1 cellular context compared by ENCODE assay signal in the genomic region with DNA sequence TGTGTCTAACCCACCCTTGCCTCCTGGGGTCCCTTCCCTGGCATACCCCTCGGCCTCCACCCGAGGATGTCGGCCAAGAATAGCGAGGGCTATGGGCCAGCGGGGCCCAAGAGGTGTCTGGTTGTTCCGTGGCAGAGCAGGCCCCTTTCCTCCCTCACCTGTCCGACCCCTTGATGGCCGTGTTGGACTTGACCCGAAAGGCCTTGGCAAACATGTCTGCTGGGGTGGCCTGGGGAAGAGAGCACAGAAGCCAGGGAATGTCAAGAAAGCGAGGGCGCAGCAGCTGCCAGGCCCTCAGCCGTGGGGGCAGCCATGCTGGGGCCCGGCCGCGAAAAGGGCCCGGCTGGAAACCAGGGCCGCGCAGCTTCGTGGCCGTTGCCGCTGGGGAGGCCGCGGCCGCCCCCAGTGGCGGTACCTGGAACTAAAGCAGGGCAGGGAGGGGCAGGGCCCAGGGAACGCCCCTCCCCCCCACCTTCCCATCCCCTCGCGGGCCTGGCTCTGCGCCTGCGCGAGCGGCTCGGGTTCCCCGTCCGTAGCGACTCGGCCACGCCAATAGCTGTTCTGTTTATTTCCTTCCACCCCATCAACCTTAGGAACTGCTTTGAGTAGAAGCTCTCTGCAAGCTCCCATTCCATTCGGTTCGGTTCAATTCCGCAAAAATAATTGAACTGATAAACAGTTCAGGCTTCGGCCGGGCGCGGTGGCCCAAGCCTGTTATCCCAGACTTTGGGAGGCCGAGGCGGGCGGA.
A peak's percentile ranks its signal among the peaks of the same experiment; 100 is the strongest.
TF ChIP-seq lines count a peak whose summit lies in the region.

A gene with protein sequence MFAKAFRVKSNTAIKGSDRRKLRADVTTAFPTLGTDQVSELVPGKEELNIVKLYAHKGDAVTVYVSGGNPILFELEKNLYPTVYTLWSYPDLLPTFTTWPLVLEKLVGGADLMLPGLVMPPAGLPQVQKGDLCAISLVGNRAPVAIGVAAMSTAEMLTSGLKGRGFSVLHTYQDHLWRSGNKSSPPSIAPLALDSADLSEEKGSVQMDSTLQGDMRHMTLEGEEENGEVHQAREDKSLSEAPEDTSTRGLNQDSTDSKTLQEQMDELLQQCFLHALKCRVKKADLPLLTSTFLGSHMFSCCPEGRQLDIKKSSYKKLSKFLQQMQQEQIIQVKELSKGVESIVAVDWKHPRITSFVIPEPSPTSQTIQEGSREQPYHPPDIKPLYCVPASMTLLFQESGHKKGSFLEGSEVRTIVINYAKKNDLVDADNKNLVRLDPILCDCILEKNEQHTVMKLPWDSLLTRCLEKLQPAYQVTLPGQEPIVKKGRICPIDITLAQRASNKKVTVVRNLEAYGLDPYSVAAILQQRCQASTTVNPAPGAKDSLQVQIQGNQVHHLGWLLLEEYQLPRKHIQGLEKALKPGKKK (minus strand): TSS at position 337 of the 748 bp plus-strand sequence. CDS start 123 bp downstream, at position 214.

TF ChIP-seq in Ishikawa, 13 proteins besides CTCF, POLR2A, EP300 and RAD21 (continued from another document):
- TF ChIP-seq, protein P1, sequence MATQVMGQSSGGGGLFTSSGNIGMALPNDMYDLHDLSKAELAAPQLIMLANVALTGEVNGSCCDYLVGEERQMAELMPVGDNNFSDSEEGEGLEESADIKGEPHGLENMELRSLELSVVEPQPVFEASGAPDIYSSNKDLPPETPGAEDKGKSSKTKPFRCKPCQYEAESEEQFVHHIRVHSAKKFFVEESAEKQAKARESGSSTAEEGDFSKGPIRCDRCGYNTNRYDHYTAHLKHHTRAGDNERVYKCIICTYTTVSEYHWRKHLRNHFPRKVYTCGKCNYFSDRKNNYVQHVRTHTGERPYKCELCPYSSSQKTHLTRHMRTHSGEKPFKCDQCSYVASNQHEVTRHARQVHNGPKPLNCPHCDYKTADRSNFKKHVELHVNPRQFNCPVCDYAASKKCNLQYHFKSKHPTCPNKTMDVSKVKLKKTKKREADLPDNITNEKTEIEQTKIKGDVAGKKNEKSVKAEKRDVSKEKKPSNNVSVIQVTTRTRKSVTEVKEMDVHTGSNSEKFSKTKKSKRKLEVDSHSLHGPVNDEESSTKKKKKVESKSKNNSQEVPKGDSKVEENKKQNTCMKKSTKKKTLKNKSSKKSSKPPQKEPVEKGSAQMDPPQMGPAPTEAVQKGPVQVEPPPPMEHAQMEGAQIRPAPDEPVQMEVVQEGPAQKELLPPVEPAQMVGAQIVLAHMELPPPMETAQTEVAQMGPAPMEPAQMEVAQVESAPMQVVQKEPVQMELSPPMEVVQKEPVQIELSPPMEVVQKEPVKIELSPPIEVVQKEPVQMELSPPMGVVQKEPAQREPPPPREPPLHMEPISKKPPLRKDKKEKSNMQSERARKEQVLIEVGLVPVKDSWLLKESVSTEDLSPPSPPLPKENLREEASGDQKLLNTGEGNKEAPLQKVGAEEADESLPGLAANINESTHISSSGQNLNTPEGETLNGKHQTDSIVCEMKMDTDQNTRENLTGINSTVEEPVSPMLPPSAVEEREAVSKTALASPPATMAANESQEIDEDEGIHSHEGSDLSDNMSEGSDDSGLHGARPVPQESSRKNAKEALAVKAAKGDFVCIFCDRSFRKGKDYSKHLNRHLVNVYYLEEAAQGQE (IDR thresholded peaks at IDR 0.05; ENCODE audit: low read depth), result peak; percentile 13; the same call in 1 of the 2 replicates
- no peak for TF ChIP-seq CEBPB (IDR thresholded peaks at IDR 0.05)
- peak; percentile 89 for TF ChIP-seq TCF12 (IDR thresholded peaks at IDR 0.05; ENCODE audit: low read depth)
- TF ChIP-seq ZBTB7A (IDR thresholded peaks at IDR 0.05; ENCODE audit: low read depth), result no peak
- TF ChIP-seq FOXM1 (IDR thresholded peaks at IDR 0.05; ENCODE audit: borderline replicate concordance, low read depth), result no peak
- TF ChIP-seq NFIC (IDR thresholded peaks at IDR 0.05), result peak; percentile 66
- peak; percentile 100 for TF ChIP-seq YY1 (IDR thresholded peaks at IDR 0.05; ENCODE audit: low read depth)
- peak; percentile 99 for TF ChIP-seq TAF1 (IDR thresholded peaks at IDR 0.05; ENCODE audit: low read depth)
- TF ChIP-seq, protein P2, sequence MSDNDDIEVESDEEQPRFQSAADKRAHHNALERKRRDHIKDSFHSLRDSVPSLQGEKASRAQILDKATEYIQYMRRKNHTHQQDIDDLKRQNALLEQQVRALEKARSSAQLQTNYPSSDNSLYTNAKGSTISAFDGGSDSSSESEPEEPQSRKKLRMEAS (IDR thresholded peaks at IDR 0.05), result peak; percentile 80
- TF ChIP-seq TEAD4 (IDR thresholded peaks at IDR 0.05), result no peak
- TF ChIP-seq, protein P3, sequence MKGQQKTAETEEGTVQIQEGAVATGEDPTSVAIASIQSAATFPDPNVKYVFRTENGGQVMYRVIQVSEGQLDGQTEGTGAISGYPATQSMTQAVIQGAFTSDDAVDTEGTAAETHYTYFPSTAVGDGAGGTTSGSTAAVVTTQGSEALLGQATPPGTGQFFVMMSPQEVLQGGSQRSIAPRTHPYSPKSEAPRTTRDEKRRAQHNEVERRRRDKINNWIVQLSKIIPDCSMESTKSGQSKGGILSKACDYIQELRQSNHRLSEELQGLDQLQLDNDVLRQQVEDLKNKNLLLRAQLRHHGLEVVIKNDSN (IDR thresholded peaks at IDR 0.05), result peak; percentile 64
